Comparison of ENCODE assay signal across 8 cellular contexts in genomic region chr22:42964994-42965699, GRCh38. TPM values are rescaled to one million over a fixed set of nuclear protein-coding genes. Genes with fewer than 3 reads are reported as not detected.
DNase-seq lines count a peak whose midpoint lies in the region; ATAC-seq and TF ChIP-seq lines count a peak whose summit lies in the region.

No MANE protein-coding gene starts in this region.

- no peak overlapping the region for H3K9ac ChIP-seq in smooth muscle cell (ENCODE audit: low read depth)

- H3K27ac ChIP-seq in smooth muscle cell (ENCODE audit: low read depth): peak overlapping the region; percentile 13

- H3K4me3 ChIP-seq in smooth muscle cell: no peak overlapping the region

- no peak overlapping the region for H2AFZ ChIP-seq in smooth muscle cell (ENCODE audit: low read depth)

- 38% methylated on average over 6 of the region's 6 CpGs for WGBS in smooth muscle cell (ENCODE audit: low lambda C conversion rate)

- H3K9me3 ChIP-seq in smooth muscle cell (replicated peaks; ENCODE audit: low read depth): no peaks in the 10 kb centered on the region

- TF ChIP-seq CTCF in smooth muscle cell (IDR thresholded peaks at IDR 0.05; ENCODE audit: borderline replicate concordance, insufficient read depth, poor library complexity, severe bottlenecking): no peak

- DNase-seq in activated CD4-positive, alpha-beta T cell treated with anti-CD3 and anti-CD28 coated beads for 4 hours: peak; percentile 33 to 36
- no peak for DNase-seq in activated CD4-positive, alpha-beta T cell treated with anti-CD3 and anti-CD28 coated beads, Interleukin-2, amount 50 U/mL, for 1 hour
- DNase-seq in NCI-H146 (lab: John Stamatoyannopoulos, UW) (peak; percentile 88), smooth muscle cell (lab: John Stamatoyannopoulos, UW; ENCODE audit: unreplicated experiment) (no peak), CD1c-positive myeloid dendritic cell (ENCODE audit: extremely low spot score) (no peak), cerebellum (ENCODE audit: low spot score) (no peak)
- DNase-seq in activated naive CD8-positive, alpha-beta T cell treated with anti-CD3 and anti-CD28 coated beads, Interleukin-2, amount 50 U/mL, for 16 hours (ENCODE audit: low read depth, low spot score): peak; percentile 14

- peaks cover 17% of the 10 kb centered on the region for H3K4me1 ChIP-seq in smooth muscle cell (ENCODE audit: low read depth)

- H4K20me1 ChIP-seq in smooth muscle cell (ENCODE audit: low read depth): peaks cover 70% of the 10 kb centered on the region

- peaks cover 3% of the 10 kb centered on the region for H3F3A ChIP-seq in smooth muscle cell (ENCODE audit: low read depth)

- H3K4me2 ChIP-seq in smooth muscle cell: no peak overlapping the region

- no peaks in the 10 kb centered on the region for H3K36me3 ChIP-seq in smooth muscle cell (ENCODE audit: low read depth)

- ATAC-seq in HG02885 (IDR thresholded peaks at IDR 0.05; ENCODE audit: poor library complexity, unreplicated experiment): no peak

- peaks cover 76% of the 10 kb centered on the region for H3K79me2 ChIP-seq in smooth muscle cell (ENCODE audit: low read depth)

- H3K27me3 ChIP-seq in smooth muscle cell (ENCODE audit: low read depth): no peaks in the 10 kb centered on the region

RNA-seq across cellular contexts. Expression of gene PACSIN2, which starts 49.8 kb away (rescaled TPM):
- total RNA-seq in smooth muscle cell: 26.3 and 34.7 TPM in 2 replicates
- 41.1 and 53.9 TPM in 2 replicates for polyA plus RNA-seq in smooth muscle cell
- 24.5 TPM for total RNA-seq in cerebellum

Comparison
In these comparisons a context has a peak if more than half of its experiments do, and no peak if none do; other contexts are left out.
1. DNase-seq: peak in activated CD4-positive, alpha-beta T cell treated with anti-CD3 and anti-CD28 coated beads for 4 hours (2 of 2), NCI-H146 (single experiment) and activated naive CD8-positive, alpha-beta T cell treated with anti-CD3 and anti-CD28 coated beads, Interleukin-2, amount 50 U/mL, for 16 hours (single experiment); none in activated CD4-positive, alpha-beta T cell treated with anti-CD3 and anti-CD28 coated beads, Interleukin-2, amount 50 U/mL, for 1 hour (single experiment), smooth muscle cell (single experiment), CD1c-positive myeloid dendritic cell (single experiment) and cerebellum (single experiment).